1 cellular context compared by ENCODE assay signal in the genomic region with DNA sequence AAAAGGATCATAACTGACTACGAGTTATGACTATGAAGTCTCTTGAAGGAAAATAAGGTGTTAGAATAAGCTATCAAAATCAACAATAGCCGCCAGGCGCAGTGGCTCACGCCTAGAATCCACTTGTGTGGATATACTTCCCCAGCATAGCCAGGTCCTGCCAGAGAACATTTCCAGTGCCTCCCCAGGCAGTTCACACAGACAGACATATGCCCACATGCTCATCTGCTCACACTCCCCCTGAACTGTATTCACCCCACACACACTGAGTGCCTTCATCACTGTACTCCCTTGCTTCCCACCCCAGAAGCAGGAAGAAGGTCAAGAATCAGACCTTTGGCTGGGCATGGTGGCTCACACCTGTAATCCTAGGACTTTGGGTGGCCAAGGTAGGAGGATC.
TF ChIP-seq lines count a peak whose summit lies in the region.

No MANE protein-coding gene starts in this region.

TF ChIP-seq in HepG2, 621 proteins besides CTCF, POLR2A, EP300 and RAD21 (continued from another document):
- TF ChIP-seq, protein P1, sequence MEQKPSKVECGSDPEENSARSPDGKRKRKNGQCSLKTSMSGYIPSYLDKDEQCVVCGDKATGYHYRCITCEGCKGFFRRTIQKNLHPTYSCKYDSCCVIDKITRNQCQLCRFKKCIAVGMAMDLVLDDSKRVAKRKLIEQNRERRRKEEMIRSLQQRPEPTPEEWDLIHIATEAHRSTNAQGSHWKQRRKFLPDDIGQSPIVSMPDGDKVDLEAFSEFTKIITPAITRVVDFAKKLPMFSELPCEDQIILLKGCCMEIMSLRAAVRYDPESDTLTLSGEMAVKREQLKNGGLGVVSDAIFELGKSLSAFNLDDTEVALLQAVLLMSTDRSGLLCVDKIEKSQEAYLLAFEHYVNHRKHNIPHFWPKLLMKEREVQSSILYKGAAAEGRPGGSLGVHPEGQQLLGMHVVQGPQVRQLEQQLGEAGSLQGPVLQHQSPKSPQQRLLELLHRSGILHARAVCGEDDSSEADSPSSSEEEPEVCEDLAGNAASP (CRISPR knock-in tag; IDR thresholded peaks at IDR 0.05; ENCODE audit: borderline replicate concordance) = no peak
- TF ChIP-seq, protein P2, sequence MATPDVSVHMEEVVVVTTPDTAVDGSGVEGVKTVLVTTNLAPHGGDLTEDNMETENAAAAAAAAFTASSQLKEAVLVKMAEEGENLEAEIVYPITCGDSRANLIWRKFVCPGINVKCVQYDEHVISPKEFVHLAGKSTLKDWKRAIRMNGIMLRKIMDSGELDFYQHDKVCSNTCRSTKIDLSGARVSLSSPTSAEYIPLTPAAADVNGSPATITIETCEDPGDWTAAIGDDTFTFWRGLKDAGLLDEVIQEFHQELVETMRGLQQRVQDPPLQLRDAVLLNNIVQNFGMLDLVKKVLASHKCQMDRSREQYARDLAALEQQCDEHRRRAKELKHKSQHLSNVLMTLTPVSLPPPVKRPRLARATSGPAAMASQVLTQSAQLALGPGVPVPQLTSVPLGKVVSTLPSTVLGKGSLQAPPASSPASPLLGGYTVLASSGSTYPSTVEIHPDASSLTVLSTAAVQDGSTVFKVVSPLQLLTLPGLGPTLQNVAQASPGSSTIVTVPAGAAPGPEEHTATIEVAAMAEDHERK (CRISPR knock-in tag; IDR thresholded peaks at IDR 0.05; ENCODE audit: low read depth) = no peak
- TF ChIP-seq RCOR2 (CRISPR knock-in tag; IDR thresholded peaks at IDR 0.05) (no peak), CBX5 (CRISPR knock-in tag; IDR thresholded peaks at IDR 0.05; ENCODE audit: borderline replicate concordance) (no peak), MTF1 (CRISPR knock-in tag; IDR thresholded peaks at IDR 0.05) (no peak), ZNF30 (CRISPR knock-in tag; IDR thresholded peaks at IDR 0.05) (no peak), ZNF678 (CRISPR knock-in tag; IDR thresholded peaks at IDR 0.05) (no peak), ELF4 (CRISPR knock-in tag; IDR thresholded peaks at IDR 0.05; ENCODE audit: borderline replicate concordance) (no peak), GTF3A (CRISPR knock-in tag; conservative IDR thresholded peaks at IDR 0.05) (no peak), GABPB1 (CRISPR knock-in tag; IDR thresholded peaks at IDR 0.05) (no peak), ZNF577 (CRISPR knock-in tag; IDR thresholded peaks at IDR 0.05; ENCODE audit: borderline replicate concordance, low read depth) (no peak), MAFF (IDR thresholded peaks at IDR 0.05; ENCODE audit: low read depth, low read length) (no peak), HOXA5 (CRISPR knock-in tag; IDR thresholded peaks at IDR 0.05) (no peak), CREB1 (IDR thresholded peaks at IDR 0.05) (no peak), CREB1 (CRISPR knock-in tag; IDR thresholded peaks at IDR 0.05) (no peak), ZNF550 (CRISPR knock-in tag; IDR thresholded peaks at IDR 0.05; ENCODE audit: borderline replicate concordance) (no peak), ZFAT (CRISPR knock-in tag; conservative IDR thresholded peaks at IDR 0.05) (no peak)
- TF ChIP-seq, protein P3, sequence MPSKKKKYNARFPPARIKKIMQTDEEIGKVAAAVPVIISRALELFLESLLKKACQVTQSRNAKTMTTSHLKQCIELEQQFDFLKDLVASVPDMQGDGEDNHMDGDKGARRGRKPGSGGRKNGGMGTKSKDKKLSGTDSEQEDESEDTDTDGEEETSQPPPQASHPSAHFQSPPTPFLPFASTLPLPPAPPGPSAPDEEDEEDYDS (CRISPR knock-in tag; IDR thresholded peaks at IDR 0.05) = no peak
- TF ChIP-seq, protein P4, sequence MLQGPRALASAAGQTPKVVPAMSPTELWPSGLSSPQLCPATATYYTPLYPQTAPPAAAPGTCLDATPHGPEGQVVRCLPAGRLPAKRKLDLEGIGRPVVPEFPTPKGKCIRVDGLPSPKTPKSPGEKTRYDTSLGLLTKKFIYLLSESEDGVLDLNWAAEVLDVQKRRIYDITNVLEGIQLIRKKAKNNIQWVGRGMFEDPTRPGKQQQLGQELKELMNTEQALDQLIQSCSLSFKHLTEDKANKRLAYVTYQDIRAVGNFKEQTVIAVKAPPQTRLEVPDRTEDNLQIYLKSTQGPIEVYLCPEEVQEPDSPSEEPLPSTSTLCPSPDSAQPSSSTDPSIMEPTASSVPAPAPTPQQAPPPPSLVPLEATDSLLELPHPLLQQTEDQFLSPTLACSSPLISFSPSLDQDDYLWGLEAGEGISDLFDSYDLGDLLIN (CRISPR knock-in tag; IDR thresholded peaks at IDR 0.05; ENCODE audit: borderline replicate concordance) = no peak
